In genomic region chr1:213244664-213245091, GRCh38 we compare ENCODE assay signal across 7 cellular contexts.
DNase-seq lines count a peak whose midpoint lies in the region; TF ChIP-seq lines count a peak whose summit lies in the region.

No MANE protein-coding gene starts in this region.

- H3K36me3 ChIP-seq in Loucy (ENCODE audit: insufficient read depth, low read length): peaks cover 8% of the 10 kb centered on the region; the same call in 1 of the 2 replicates
- peaks cover 27% of the 10 kb centered on the region for H3K36me3 ChIP-seq in osteoblast (ENCODE audit: insufficient read depth, low read length)

- H3K9me3 ChIP-seq in Loucy (ENCODE audit: insufficient read depth, low read depth, low read length) (no peaks in the 10 kb centered on the region), osteoblast (ENCODE audit: low read depth, low read length) (no peaks in the 10 kb centered on the region)

- no peak overlapping the region for H3K4me2 ChIP-seq in Loucy (ENCODE audit: low read depth, low read length, poor library complexity, severe bottlenecking)
- no peak overlapping the region for H3K4me2 ChIP-seq in osteoblast (ENCODE audit: insufficient read depth, low read length)

- no peaks in the 10 kb centered on the region for H3K27me3 ChIP-seq in Loucy (ENCODE audit: insufficient read depth, low read length, poor library complexity, severe bottlenecking)
- H3K27me3 ChIP-seq in osteoblast (ENCODE audit: insufficient read depth, low read length): no peaks in the 10 kb centered on the region

- H3K27ac ChIP-seq in epithelial cell of prostate: no peak overlapping the region
- no peak overlapping the region for H3K27ac ChIP-seq in osteoblast (ENCODE audit: low read depth, low read length)

- DNase-seq in DMS79 treated with DMSO at 0.1 percent for 48 hours (lab: John Stamatoyannopoulos, UW): peak; percentile 32
- peak; percentile 31 for DNase-seq in GM20000 (ENCODE audit: low spot score)
- peak; percentile 62 for DNase-seq in RPMI8226
- peak; percentile 3 for DNase-seq in epithelial cell of prostate (ENCODE audit: low read depth, low spot score)
- DNase-seq in osteoblast (ENCODE audit: insufficient read length, low spot score, missing footprints): no peak
- DNase-seq in GDM1 (lab: John Stamatoyannopoulos, UW): no peak

- TF ChIP-seq CTCF in GM20000 (IDR thresholded peaks at IDR 0.05; ENCODE audit: extremely low read depth, missing control alignments) (peak; percentile 71), Loucy (conservative IDR thresholded peaks at IDR 0.05; ENCODE audit: low read length) (peak; percentile 90), osteoblast (IDR thresholded peaks at IDR 0.05; ENCODE audit: extremely low read depth, low read depth, low read length) (peak; percentile 83)

- no peaks in the 10 kb centered on the region for H3K79me2 ChIP-seq in Loucy (ENCODE audit: insufficient read depth, low read length)
- H3K79me2 ChIP-seq in osteoblast (ENCODE audit: insufficient read depth, low read length): no peaks in the 10 kb centered on the region

- H3K4me3 ChIP-seq in Loucy (ENCODE audit: low read length, poor library complexity, severe bottlenecking) (no peak overlapping the region), osteoblast (ENCODE audit: insufficient read depth, low read length) (no peak overlapping the region)

- no peak overlapping the region for H3K9ac ChIP-seq in Loucy (ENCODE audit: low read depth, low read length, poor library complexity, severe bottlenecking)

- no peaks in the 10 kb centered on the region for H3K9me2 ChIP-seq in Loucy (replicated peaks; ENCODE audit: low read depth, low read length)

- H2AFZ ChIP-seq in Loucy (ENCODE audit: low read length) (no peak overlapping the region), osteoblast (ENCODE audit: low read length) (no peak overlapping the region)

- no peaks in the 10 kb centered on the region for H4K20me1 ChIP-seq in Loucy (ENCODE audit: insufficient read depth, low read length, poor library complexity, severe bottlenecking)
- H4K20me1 ChIP-seq in osteoblast (ENCODE audit: insufficient read depth, low read length): no peaks in the 10 kb centered on the region

- H3K4me1 ChIP-seq in Loucy (ENCODE audit: insufficient read depth, low read length, poor library complexity, severe bottlenecking) (no peaks in the 10 kb centered on the region), osteoblast (ENCODE audit: insufficient read depth, low read length) (no peaks in the 10 kb centered on the region)

- H3F3A ChIP-seq in Loucy (ENCODE audit: low read depth): no peaks in the 10 kb centered on the region

Comparison
In these comparisons a context has a peak if more than half of its experiments do, and no peak if none do; other contexts are left out.
1. DNase-seq: peak in DMS79 treated with DMSO at 0.1 percent for 48 hours (single experiment), GM20000 (single experiment), RPMI8226 (single experiment) and epithelial cell of prostate (single experiment); none in osteoblast (single experiment) and GDM1 (single experiment).
2. Peak in every context shown above with its lines, with median percentiles within 50 percentile points of each other: CTCF ChIP-seq.